Comparison of ENCODE assay signal across 2 cellular contexts in the genomic region with DNA sequence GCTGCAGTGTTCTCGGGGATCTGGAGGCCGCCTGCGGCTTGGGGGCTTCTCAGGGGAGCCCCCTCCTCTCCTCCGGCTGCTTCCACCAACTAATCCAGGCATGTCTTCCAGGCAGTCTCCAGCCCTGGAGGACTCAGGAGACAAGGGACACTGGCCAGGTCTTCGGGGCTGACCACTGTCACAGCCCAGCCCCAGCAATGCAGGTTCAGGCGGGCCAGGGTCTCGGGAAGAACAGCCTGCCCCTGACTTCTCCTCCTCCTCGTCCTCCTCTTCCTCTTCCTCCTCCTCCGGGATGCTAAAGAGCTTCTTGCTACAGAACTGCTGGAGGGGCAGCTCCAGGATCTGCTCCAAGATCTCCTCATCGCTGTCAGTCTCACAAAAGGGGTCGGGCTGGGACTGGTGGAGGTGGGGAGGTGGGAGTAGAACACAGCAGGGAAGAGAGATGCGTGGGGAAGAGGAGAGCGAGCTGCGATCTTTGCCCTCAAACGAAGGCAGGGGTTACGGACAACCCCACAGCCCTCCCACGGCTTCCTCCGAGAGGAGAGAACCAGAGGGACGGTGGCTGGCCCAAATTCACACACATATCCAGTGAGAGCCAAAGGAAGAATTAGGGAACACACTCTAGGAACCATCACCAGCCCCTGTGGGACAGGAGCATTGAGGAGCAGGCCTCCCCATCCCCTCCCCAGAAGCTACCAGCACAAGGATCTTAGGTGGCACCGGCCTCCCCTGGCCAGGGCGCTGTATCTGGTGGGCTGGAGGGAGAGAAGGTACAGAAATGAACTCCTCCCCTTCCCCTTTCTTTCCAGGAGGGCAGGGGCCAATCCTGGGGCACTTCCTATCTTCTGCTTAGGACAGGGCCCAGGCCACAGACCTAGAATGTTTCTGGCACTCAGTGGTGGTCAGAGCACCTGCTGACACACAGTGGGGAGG.
TF ChIP-seq lines count a peak whose summit lies in the region.

No MANE protein-coding gene starts in this region.

TF ChIP-seq in GM12891, 5 proteins besides CTCF, POLR2A, EP300 and RAD21 (continued from another document):
- TF ChIP-seq TAF1 (IDR thresholded peaks at IDR 0.05; ENCODE audit: low read depth, low read length) (no peak), POLR2AphosphoS5 (IDR thresholded peaks at IDR 0.05; ENCODE audit: low read depth, low read length) (no peak), PAX5 (IDR thresholded peaks at IDR 0.05; ENCODE audit: insufficient read depth, low read length, severe bottlenecking) (no peak)

TF ChIP-seq in GM23338, 12 proteins besides CTCF, POLR2A, EP300 and RAD21:
- no peak for TF ChIP-seq ZNF462 (CRISPR knock-in tag; IDR thresholded peaks at IDR 0.05)
- TF ChIP-seq POLR2AphosphoS5 (IDR thresholded peaks at IDR 0.05; ENCODE audit: low read depth): no peak
- TF ChIP-seq CREB1 (CRISPR knock-in tag; IDR thresholded peaks at IDR 0.05; ENCODE audit: low read depth): no peak
- no peak for TF ChIP-seq REST (IDR thresholded peaks at IDR 0.05; ENCODE audit: unreplicated experiment)
- TF ChIP-seq NANOG (IDR thresholded peaks at IDR 0.05; ENCODE audit: borderline replicate concordance): no peak
- TF ChIP-seq STAT1 (IDR thresholded peaks at IDR 0.05; ENCODE audit: unreplicated experiment): no peak
- no peak for TF ChIP-seq EZH2 (IDR thresholded peaks at IDR 0.05; ENCODE audit: low read depth, unreplicated experiment)
- no peak for TF ChIP-seq JUNB (IDR thresholded peaks at IDR 0.05; ENCODE audit: unreplicated experiment)
- TF ChIP-seq ZNF114 (CRISPR knock-in tag; IDR thresholded peaks at IDR 0.05): no peak
- TF ChIP-seq EZH2phosphoT487 (IDR thresholded peaks at IDR 0.05; ENCODE audit: unreplicated experiment): no peak
- TF ChIP-seq, protein P1, sequence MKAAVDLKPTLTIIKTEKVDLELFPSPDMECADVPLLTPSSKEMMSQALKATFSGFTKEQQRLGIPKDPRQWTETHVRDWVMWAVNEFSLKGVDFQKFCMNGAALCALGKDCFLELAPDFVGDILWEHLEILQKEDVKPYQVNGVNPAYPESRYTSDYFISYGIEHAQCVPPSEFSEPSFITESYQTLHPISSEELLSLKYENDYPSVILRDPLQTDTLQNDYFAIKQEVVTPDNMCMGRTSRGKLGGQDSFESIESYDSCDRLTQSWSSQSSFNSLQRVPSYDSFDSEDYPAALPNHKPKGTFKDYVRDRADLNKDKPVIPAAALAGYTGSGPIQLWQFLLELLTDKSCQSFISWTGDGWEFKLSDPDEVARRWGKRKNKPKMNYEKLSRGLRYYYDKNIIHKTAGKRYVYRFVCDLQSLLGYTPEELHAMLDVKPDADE (IDR thresholded peaks at IDR 0.05): no peak
- TF ChIP-seq ZNF331 (CRISPR knock-in tag; IDR thresholded peaks at IDR 0.05; ENCODE audit: low read depth): no peak
TF ChIP-seq in GM23338: peak in this region for 0.
